In the genomic region with DNA sequence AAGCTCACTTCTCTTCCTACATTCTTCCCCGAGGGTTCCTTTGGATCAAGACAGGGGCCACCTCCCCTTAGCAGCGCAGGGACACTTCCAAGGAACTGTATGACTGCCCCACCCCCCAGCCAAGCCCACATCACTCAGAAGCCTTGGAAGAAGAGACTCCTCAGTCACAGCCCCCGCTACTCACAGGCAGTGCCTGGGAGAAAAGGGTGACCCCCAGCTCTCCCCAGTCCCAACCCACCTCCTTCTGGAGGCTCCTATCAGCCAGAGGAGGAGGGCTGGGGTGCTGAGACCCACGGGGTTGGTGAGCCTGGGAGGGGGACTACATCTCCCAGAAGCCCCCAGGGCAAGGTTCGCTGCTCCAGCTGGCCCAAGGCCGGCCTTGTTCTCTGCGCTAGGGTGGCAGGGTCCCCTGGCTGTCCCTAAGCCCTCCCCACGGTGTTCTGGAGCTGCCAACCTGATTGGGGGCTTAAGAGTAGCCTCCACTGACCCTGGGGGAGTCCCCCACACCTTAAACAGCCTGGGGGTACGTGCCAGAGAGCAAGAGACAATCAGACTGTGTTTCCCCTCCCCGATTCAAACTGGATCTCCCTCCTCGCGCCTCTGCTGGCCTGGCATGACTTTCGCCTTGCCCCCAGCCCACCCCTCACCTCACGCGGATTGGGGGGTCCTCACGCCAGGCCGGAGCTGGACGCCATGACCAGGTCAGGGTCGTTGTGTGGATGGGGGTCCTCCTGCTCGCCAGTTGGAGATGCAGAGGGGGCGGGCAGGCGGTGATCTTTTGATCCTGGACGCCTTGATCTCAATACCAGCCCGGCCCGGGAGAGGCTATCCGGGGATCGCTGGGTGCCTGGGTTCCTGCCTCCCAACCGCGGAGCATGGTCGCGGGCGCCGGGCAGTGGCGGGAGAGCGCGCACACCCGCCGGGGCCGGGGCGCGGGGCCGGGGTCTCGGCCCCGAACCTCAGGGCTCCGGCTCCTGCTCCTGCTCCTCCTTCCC, we compare ENCODE assay signal across 8 cellular contexts. TPM values are rescaled to one million over a fixed set of nuclear protein-coding genes. Genes with fewer than 3 reads are reported as not detected.
DNase-seq lines count a peak whose midpoint lies in the region; TF ChIP-seq lines count a peak whose summit lies in the region.

No MANE protein-coding gene starts in this region.

- TF ChIP-seq POLR2A in spleen (IDR thresholded peaks at IDR 0.05), result no peak

- peak; percentile 64 for DNase-seq in activated T-cell treated with anti-CD3 and anti-CD28 coated beads, Interleukin-2, amount 50 U/mL, for 1 hour
- DNase-seq in activated T-cell treated with anti-CD3 and anti-CD28 coated beads for 4 hours (no peak), astrocyte of the spinal cord (ENCODE audit: low read depth, low spot score) (no peak), immature natural killer cell (peak; percentile 42 to 51 (median 42)), spleen (peak; percentile 92), activated gamma-delta T cell treated with Interleukin-2 at 50 U/mL for 16 hours (no peak), mucosa of gallbladder (ENCODE audit: low spot score) (no peak)

- H3K4me3 ChIP-seq in OCI-LY3 (ENCODE audit: low read length), result peak overlapping the region; percentile 99
- H3K4me3 ChIP-seq in astrocyte of the spinal cord (ENCODE audit: low read depth, low read length), result peak overlapping the region; percentile 98
- H3K4me3 ChIP-seq in spleen, result peak overlapping the region; percentile 75 to 95 (median 88)

- peak overlapping the region; percentile 93 for H3K27ac ChIP-seq in OCI-LY3 (ENCODE audit: low read length)
- H3K27ac ChIP-seq in spleen, result peak overlapping the region; percentile 55 to 98 (median 92)

- H3K9ac ChIP-seq in OCI-LY3 (ENCODE audit: low read length), result peak overlapping the region; percentile 95

- peaks cover 32% of the 10 kb centered on the region for H3K79me2 ChIP-seq in OCI-LY3 (ENCODE audit: low read length)

- peaks cover 22 to 46% (median 28%) of the 10 kb centered on the region in 3 donors for H3K27me3 Mint-ChIP-seq in immature natural killer cell (ENCODE audit: low read depth in 3 of 3)

- peak overlapping the region; percentile 88 for H3K4me2 ChIP-seq in OCI-LY3 (ENCODE audit: low read length)

- H3K36me3 ChIP-seq in OCI-LY3 (replicated peaks; ENCODE audit: low read depth, low read length) (no peaks in the 10 kb centered on the region), spleen (peaks cover 0 to 8% (median 0%) of the 10 kb centered on the region in 6 donors)

- in situ Hi-C loops in astrocyte of the spinal cord (cut with HindIII; ENCODE audit: low sequenced_read_pairs), result no loop called here

- TF ChIP-seq CTCF in OCI-LY3 (IDR thresholded peaks at IDR 0.05; ENCODE audit: low read depth, low read length), result no peak
- no peak for TF ChIP-seq CTCF in astrocyte of the spinal cord (IDR thresholded peaks at IDR 0.05; ENCODE audit: low read depth, low read length)
- TF ChIP-seq CTCF in spleen (IDR thresholded peaks at IDR 0.05 in 8 of 11, conservative IDR thresholded peaks at IDR 0.05 in 3 of 11), result peak in 1 of 11 experiments; percentile 8

- peaks cover 9% of the 10 kb centered on the region; the same call in 1 of the 2 replicates for H4K20me1 ChIP-seq in OCI-LY3 (ENCODE audit: insufficient read depth, low read length)

- WGBS in spleen, 5 donors, result 0 to 2% (median 1%) methylated on average over 26 to 45 of the region's 45 CpGs

- H3K4me3 Mint-ChIP-seq in immature natural killer cell, result peak overlapping the region; percentile 92 to 99 (median 95)

- H3K9me3 ChIP-seq in OCI-LY3 (ENCODE audit: insufficient read depth, low read length), result no peaks in the 10 kb centered on the region
- H3K9me3 ChIP-seq in spleen, result no peaks in the 10 kb centered on the region

- H3K27ac Mint-ChIP-seq in immature natural killer cell, result peak overlapping the region; percentile 92 to 99 (median 96)

- peaks cover 60 to 67% of the 10 kb centered on the region in 2 donors for H3K4me1 Mint-ChIP-seq in immature natural killer cell

- no peak overlapping the region for H2AFZ ChIP-seq in OCI-LY3 (ENCODE audit: low read depth, low read length)

- intact Hi-C loops in spleen (cut with DNase I; ENCODE audit: low total_unique reads), result no loop called here

- H3K36me3 Mint-ChIP-seq in immature natural killer cell, result peaks cover 2 to 17% (median 12%) of the 10 kb centered on the region in 3 donors

- H3K4me1 ChIP-seq in OCI-LY3 (ENCODE audit: low read length), result peaks cover 29% of the 10 kb centered on the region
- H3K4me1 ChIP-seq in spleen, result peaks cover 53 to 94% (median 77%) of the 10 kb centered on the region in 6 donors

- H3K9me3 Mint-ChIP-seq in immature natural killer cell, result peaks cover 0 to 6% (median 0%) of the 10 kb centered on the region in 6 donors

- H3K27me3 ChIP-seq in OCI-LY3 (ENCODE audit: low read depth, low read length) (no peaks in the 10 kb centered on the region), spleen (replicated peaks in 1 of 7) (no peaks in the 10 kb centered on the region)

RNA-seq across cellular contexts. Expression of gene BCL9L, which starts 0.8 kb away (rescaled TPM):
- 10 to 100 TPM in 1 of 3 donors, 1 to 10 TPM in 1, not detected in 1; 2.2 to 10.5 TPM for polyA plus RNA-seq in immature natural killer cell
- total RNA-seq in spleen, result 10 to 100 TPM; 19.8 to 58.0 (median 39.0) TPM
- 10 to 100 TPM in 1 of 3 donors, 1 to 10 TPM in 2; 2.5 to 14.2 (median 2.6) TPM for polyA plus RNA-seq in spleen
- total RNA-seq in mucosa of gallbladder, result 107 TPM

RNA-seq across cellular contexts. Expression of gene UPK2, which starts 31.2 kb away (rescaled TPM):
- polyA plus RNA-seq in immature natural killer cell, result 1 to 10 TPM in 1 of 3 donors, under 1 TPM in 1, not detected in 1; 0.81 to 1.4 TPM
- total RNA-seq in spleen, result not detected
- under 1 TPM in 2 of 3 donors, not detected in 1; 0.09 to 0.13 TPM for polyA plus RNA-seq in spleen
- total RNA-seq in mucosa of gallbladder, result not detected

RNA-seq across cellular contexts. Expression of gene CXCR5, which starts 41.2 kb away (rescaled TPM):
- polyA plus RNA-seq in immature natural killer cell (under 1 TPM in 2 of 3 donors, not detected in 1; 0.05 to 0.30 TPM), spleen (10 to 100 TPM; 35.4 to 50.7 (median 39.6) TPM)
- total RNA-seq in spleen (10 to 100 TPM; 25.0 to 66.6 (median 33.2) TPM), mucosa of gallbladder (0.06 TPM)

RNA-seq across cellular contexts. Expression of gene FOXR1, which starts 46.7 kb away (rescaled TPM):
- polyA plus RNA-seq in immature natural killer cell (not detected), spleen (not detected)
- total RNA-seq in spleen (not detected), mucosa of gallbladder (not detected)

Comparison
In these comparisons a context has a peak if more than half of its experiments do, and no peak if none do; other contexts are left out.
1. DNase-seq: peak in activated T-cell treated with anti-CD3 and anti-CD28 coated beads, Interleukin-2, amount 50 U/mL, for 1 hour (single experiment), immature natural killer cell (3 of 3) and spleen (single experiment); none in activated T-cell treated with anti-CD3 and anti-CD28 coated beads for 4 hours (single experiment), astrocyte of the spinal cord (single experiment), activated gamma-delta T cell treated with Interleukin-2 at 50 U/mL for 16 hours (single experiment) and mucosa of gallbladder (single experiment).
2. RNA of gene CXCR5, which starts 41.2 kb away (total RNA-seq): 25.0 to 66.6 TPM in spleen; 0.06 TPM in mucosa of gallbladder (single experiment); every median in the first group is over 10 times any median in the second.
3. Peak in every context shown above with its lines, with median percentiles within 50 percentile points of each other: H3K4me3 ChIP-seq.